ENCODE assay signal across 9 cellular contexts in genomic region chr1:2416403-2416802, GRCh38. TPM values are rescaled to one million over a fixed set of nuclear protein-coding genes. Genes with fewer than 3 reads are reported as not detected.
DNase-seq lines count a peak whose midpoint lies in the region; ATAC-seq and TF ChIP-seq lines count a peak whose summit lies in the region.
"Had no signal": no experiment of that assay in that cellular context is flagged by ENCODE, and none has a peak within 500 bp of the region (broad histone marks: within the 10 kb centered on the region; RNA-seq: fewer than 3 reads in every experiment).

No MANE protein-coding gene starts in this region.

- 48% methylated on average over 12 of the region's 12 CpGs for WGBS in right cardiac atrium
- WGBS in esophagus squamous epithelium, 2 donors: 10% methylated on average over 3 of the region's 12 CpGs; no CpG with 5 or more reads in 1 of the 2 donors
- WGBS in upper lobe of left lung, 2 donors: 15 to 43% methylated on average over 4 to 6 of the region's 12 CpGs

- H3K4me3 ChIP-seq in right cardiac atrium (ENCODE audit: low read length): no peak overlapping the region
- H3K4me3 ChIP-seq in esophagus squamous epithelium: peak overlapping the region; percentile 23 to 59 (median 36)
- H3K4me3 ChIP-seq in upper lobe of left lung: peak overlapping the region in 3 of 4 donors; percentile 11 to 43 (median 29)

- no peak overlapping the region for H3K27ac ChIP-seq in right cardiac atrium (ENCODE audit: low read length)
- peak overlapping the region; percentile 74 to 89 (median 79) for H3K27ac ChIP-seq in esophagus squamous epithelium
- H3K27ac ChIP-seq in upper lobe of left lung: peak overlapping the region in 1 of 4 donors; percentile 58

- peaks cover 5% of the 10 kb centered on the region for H3K4me1 ChIP-seq in right cardiac atrium (ENCODE audit: control insufficient read depth, insufficient read depth, low read length)
- H3K4me1 ChIP-seq in esophagus squamous epithelium: peaks cover 33 to 60% (median 37%) of the 10 kb centered on the region in 3 donors
- H3K4me1 ChIP-seq in upper lobe of left lung: peaks cover 26 to 32% (median 27%) of the 10 kb centered on the region in 4 donors

- TF ChIP-seq POLR2A in esophagus squamous epithelium (IDR thresholded peaks at IDR 0.05): no peak
- TF ChIP-seq POLR2A in upper lobe of left lung (IDR thresholded peaks at IDR 0.05): no peak

- TF ChIP-seq CTCF in esophagus squamous epithelium (IDR thresholded peaks at IDR 0.05): no peak
- no peak for TF ChIP-seq CTCF in upper lobe of left lung (IDR thresholded peaks at IDR 0.05)

- DNase-seq in right cardiac atrium (peak in 2 of 3 donors; percentile 46 to 57), cardiac septum (ENCODE audit: low spot score) (no peak), esophagus squamous epithelium (lab: John Stamatoyannopoulos, UW) (no peak), upper lobe of left lung (peak in 1 of 2 donors; percentile 78), NOMO-1 (lab: John Stamatoyannopoulos, UW; ENCODE audit: unreplicated experiment in 2 of 2) (no peak)
- peak; percentile 19 for DNase-seq in activated CD4-positive, alpha-beta T cell treated with anti-CD3 and anti-CD28 coated beads, Interleukin-2, amount 50 U/mL, for 1 hour
- DNase-seq: C1 segment of cervical spinal cord had no signal

- no peak for ATAC-seq in right cardiac atrium
- no peak for ATAC-seq in upper lobe of left lung (ENCODE audit: low FRiP score in 2 of 2)
- ATAC-seq in GM18867 (IDR thresholded peaks at IDR 0.05; ENCODE audit: unreplicated experiment): no peak
- ATAC-seq in HG02973 (IDR thresholded peaks at IDR 0.05; ENCODE audit: unreplicated experiment): no peak

- intact Hi-C loops in right cardiac atrium (cut with DNase I) (loop anchor here (5.0 to 10.0 kb wide), 4 partner anchors 131 to 1008 kb away; no protein-coding TSS in a partner anchor), cardiac septum (cut with DNase I) (loop anchor here (5.0 kb wide), 1 partner anchor 1006 kb away; no protein-coding TSS in a partner anchor), esophagus squamous epithelium (cut with DNase I) (no loop called here)

- H3K27me3 ChIP-seq in right cardiac atrium (ENCODE audit: control insufficient read depth, insufficient read depth): no peaks in the 10 kb centered on the region
- peaks cover 0 to 60% (median 0%) of the 10 kb centered on the region in 4 donors for H3K27me3 ChIP-seq in esophagus squamous epithelium
- peaks cover 0 to 11% (median 3%) of the 10 kb centered on the region in 4 donors for H3K27me3 ChIP-seq in upper lobe of left lung

- H3K36me3 ChIP-seq in esophagus squamous epithelium (no peaks in the 10 kb centered on the region), upper lobe of left lung (no peaks in the 10 kb centered on the region)

- no peak for TF ChIP-seq EP300 in upper lobe of left lung (IDR thresholded peaks at IDR 0.05)

- H3K9me3 ChIP-seq in right cardiac atrium (ENCODE audit: control insufficient read depth, low read length): no peaks in the 10 kb centered on the region
- H3K9me3 ChIP-seq in esophagus squamous epithelium: no peaks in the 10 kb centered on the region
- no peaks in the 10 kb centered on the region for H3K9me3 ChIP-seq in upper lobe of left lung

RNA-seq across cellular contexts. Expression of gene PEX10, which starts 4.0 kb away (rescaled TPM):
- total RNA-seq in right cardiac atrium (10 to 100 TPM; 11.4 to 15.5 (median 13.6) TPM), cardiac septum (18.1 TPM), esophagus squamous epithelium (10 to 100 TPM; 23.2 to 33.2 (median 27.2) TPM), upper lobe of left lung (10 to 100 TPM; 15.7 to 32.1 (median 19.9) TPM)
- polyA plus RNA-seq in right cardiac atrium: 16.0 TPM

RNA-seq across cellular contexts. Expression of gene RER1, which starts 24.8 kb away (rescaled TPM):
- total RNA-seq in right cardiac atrium: 10 to 100 TPM; 83.6 to 93.9 (median 89.6) TPM
- polyA plus RNA-seq in right cardiac atrium: 50.3 TPM
- 81.9 TPM for total RNA-seq in cardiac septum
- 100 to 1,000 TPM in 1 of 4 donors, 10 to 100 TPM in 3; 63.3 to 136 (median 75.7) TPM for total RNA-seq in esophagus squamous epithelium
- total RNA-seq in upper lobe of left lung: 100 to 1,000 TPM in 2 of 6 donors, 10 to 100 TPM in 4; 48.2 to 133 (median 61.1) TPM

RNA-seq across cellular contexts. Expression of gene MORN1, which starts 25.0 kb away (rescaled TPM):
- total RNA-seq in right cardiac atrium (1 to 10 TPM; 3.2 to 5.1 (median 4.2) TPM), cardiac septum (3.6 TPM), esophagus squamous epithelium (10 to 100 TPM in 1 of 4 donors, 1 to 10 TPM in 3; 6.7 to 10.8 (median 7.0) TPM), upper lobe of left lung (10 to 100 TPM in 4 of 6 donors, 1 to 10 TPM in 2; 8.5 to 23.4 (median 14.6) TPM)
- 4.1 TPM for polyA plus RNA-seq in right cardiac atrium

RNA-seq across cellular contexts. Expression of gene PLCH2, which starts 59.7 kb away (rescaled TPM):
- total RNA-seq in right cardiac atrium (under 1 TPM in 3 of 4 donors, not detected in 1; 0.08 to 0.64 (median 0.09) TPM), cardiac septum (0.11 TPM), esophagus squamous epithelium (10 to 100 TPM; 26.1 to 34.3 (median 31.5) TPM), upper lobe of left lung (1 to 10 TPM; 1.5 to 7.3 (median 3.4) TPM)
- polyA plus RNA-seq in right cardiac atrium: 0.16 TPM

Comparison
In these comparisons a context has a peak if more than half of its experiments do, and no peak if none do; other contexts are left out.
1. DNase-seq: peak in right cardiac atrium (2 of 3) and activated CD4-positive, alpha-beta T cell treated with anti-CD3 and anti-CD28 coated beads, Interleukin-2, amount 50 U/mL, for 1 hour (single experiment); none in cardiac septum (single experiment), esophagus squamous epithelium (single experiment) and NOMO-1 (0 of 2).